In the genomic region with DNA sequence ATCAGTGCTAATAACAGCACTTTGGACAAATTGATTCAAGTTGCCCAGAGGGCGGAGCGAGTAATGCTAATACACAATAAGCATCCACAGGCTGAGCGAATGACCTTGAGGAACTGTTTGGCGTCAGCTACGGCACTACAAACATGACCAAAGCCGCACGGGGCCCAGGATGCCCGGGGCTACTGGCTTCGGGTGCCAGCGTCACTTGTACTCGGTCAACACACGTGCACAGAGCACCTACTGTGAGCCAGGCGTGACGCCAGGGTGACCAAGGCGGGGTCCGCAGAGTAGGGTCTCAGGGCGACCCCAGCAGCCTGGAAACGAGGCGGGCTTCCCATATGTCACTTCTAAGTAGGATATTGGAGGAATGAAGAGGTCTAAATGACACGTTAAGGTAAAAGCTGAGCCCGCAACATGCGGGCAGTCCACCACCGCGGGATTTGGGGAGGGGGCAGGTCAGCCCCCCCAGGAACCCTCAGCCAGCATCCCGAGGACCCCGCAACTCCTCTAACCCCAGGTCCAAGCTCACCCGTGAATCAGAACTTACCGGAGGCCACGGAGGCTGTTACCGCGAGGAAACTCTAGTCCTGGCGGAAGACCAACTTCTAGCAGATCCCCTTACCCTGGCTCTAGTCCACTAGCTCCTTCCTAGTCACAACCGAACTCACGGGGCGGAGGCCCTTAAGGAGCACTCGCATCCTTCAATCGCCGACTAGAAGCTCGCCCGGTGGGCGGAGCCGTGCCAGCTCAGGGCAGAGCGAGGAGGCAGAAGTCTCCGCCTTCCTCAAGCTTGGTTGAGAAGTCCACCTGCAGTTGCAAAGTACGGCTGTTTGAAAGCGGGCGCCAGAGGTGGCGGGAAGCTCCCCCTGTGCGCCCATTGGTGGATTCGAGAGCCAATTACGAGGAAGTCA, we compare ENCODE assay signal across 1 cellular context.
TF ChIP-seq lines count a peak whose summit lies in the region.

A gene with protein sequence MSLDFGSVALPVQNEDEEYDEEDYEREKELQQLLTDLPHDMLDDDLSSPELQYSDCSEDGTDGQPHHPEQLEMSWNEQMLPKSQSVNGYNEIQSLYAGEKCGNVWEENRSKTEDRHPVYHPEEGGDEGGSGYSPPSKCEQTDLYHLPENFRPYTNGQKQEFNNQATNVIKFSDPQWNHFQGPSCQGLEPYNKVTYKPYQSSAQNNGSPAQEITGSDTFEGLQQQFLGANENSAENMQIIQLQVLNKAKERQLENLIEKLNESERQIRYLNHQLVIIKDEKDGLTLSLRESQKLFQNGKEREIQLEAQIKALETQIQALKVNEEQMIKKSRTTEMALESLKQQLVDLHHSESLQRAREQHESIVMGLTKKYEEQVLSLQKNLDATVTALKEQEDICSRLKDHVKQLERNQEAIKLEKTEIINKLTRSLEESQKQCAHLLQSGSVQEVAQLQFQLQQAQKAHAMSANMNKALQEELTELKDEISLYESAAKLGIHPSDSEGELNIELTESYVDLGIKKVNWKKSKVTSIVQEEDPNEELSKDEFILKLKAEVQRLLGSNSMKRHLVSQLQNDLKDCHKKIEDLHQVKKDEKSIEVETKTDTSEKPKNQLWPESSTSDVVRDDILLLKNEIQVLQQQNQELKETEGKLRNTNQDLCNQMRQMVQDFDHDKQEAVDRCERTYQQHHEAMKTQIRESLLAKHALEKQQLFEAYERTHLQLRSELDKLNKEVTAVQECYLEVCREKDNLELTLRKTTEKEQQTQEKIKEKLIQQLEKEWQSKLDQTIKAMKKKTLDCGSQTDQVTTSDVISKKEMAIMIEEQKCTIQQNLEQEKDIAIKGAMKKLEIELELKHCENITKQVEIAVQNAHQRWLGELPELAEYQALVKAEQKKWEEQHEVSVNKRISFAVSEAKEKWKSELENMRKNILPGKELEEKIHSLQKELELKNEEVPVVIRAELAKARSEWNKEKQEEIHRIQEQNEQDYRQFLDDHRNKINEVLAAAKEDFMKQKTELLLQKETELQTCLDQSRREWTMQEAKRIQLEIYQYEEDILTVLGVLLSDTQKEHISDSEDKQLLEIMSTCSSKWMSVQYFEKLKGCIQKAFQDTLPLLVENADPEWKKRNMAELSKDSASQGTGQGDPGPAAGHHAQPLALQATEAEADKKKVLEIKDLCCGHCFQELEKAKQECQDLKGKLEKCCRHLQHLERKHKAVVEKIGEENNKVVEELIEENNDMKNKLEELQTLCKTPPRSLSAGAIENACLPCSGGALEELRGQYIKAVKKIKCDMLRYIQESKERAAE (N-terminal part only) (minus strand): TSS at position 656 of the 911 bp plus-strand sequence. CDS start 5,420 bp downstream, outside the sequence.

TF ChIP-seq in HepG2, 621 proteins besides CTCF, POLR2A, EP300 and RAD21 (continued from another document and continues in another):
- TF ChIP-seq, protein P1, sequence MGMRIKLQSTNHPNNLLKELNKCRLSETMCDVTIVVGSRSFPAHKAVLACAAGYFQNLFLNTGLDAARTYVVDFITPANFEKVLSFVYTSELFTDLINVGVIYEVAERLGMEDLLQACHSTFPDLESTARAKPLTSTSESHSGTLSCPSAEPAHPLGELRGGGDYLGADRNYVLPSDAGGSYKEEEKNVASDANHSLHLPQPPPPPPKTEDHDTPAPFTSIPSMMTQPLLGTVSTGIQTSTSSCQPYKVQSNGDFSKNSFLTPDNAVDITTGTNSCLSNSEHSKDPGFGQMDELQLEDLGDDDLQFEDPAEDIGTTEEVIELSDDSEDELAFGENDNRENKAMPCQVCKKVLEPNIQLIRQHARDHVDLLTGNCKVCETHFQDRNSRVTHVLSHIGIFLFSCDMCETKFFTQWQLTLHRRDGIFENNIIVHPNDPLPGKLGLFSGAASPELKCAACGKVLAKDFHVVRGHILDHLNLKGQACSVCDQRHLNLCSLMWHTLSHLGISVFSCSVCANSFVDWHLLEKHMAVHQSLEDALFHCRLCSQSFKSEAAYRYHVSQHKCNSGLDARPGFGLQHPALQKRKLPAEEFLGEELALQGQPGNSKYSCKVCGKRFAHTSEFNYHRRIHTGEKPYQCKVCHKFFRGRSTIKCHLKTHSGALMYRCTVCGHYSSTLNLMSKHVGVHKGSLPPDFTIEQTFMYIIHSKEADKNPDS (CRISPR knock-in tag; IDR thresholded peaks at IDR 0.05), result no peak
- TF ChIP-seq, protein P2, sequence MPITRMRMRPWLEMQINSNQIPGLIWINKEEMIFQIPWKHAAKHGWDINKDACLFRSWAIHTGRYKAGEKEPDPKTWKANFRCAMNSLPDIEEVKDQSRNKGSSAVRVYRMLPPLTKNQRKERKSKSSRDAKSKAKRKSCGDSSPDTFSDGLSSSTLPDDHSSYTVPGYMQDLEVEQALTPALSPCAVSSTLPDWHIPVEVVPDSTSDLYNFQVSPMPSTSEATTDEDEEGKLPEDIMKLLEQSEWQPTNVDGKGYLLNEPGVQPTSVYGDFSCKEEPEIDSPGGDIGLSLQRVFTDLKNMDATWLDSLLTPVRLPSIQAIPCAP (CRISPR knock-in tag; IDR thresholded peaks at IDR 0.05; ENCODE audit: low read depth), result no peak
- TF ChIP-seq HOXA7 (CRISPR knock-in tag; IDR thresholded peaks at IDR 0.05) (no peak), PHF20 (CRISPR knock-in tag; IDR thresholded peaks at IDR 0.05) (peak; percentile 87), ZNF274 (CRISPR knock-in tag; IDR thresholded peaks at IDR 0.05) (no peak), HNRNPL (IDR thresholded peaks at IDR 0.05; ENCODE audit: low read depth, low read length) (0 out of 2 replicates have a peak, but pooled peaks have one; percentile 34), ZNF44 (CRISPR knock-in tag; IDR thresholded peaks at IDR 0.05) (no peak), RFX3 (CRISPR knock-in tag; IDR thresholded peaks at IDR 0.05) (no peak), YEATS2 (CRISPR knock-in tag; IDR thresholded peaks at IDR 0.05; ENCODE audit: borderline replicate concordance) (peak; percentile 72), U2AF1 (optimal IDR thresholded peaks at IDR 0.05; ENCODE audit: low read depth, low read length) (no peak), NRL (CRISPR knock-in tag; IDR thresholded peaks at IDR 0.05; ENCODE audit: borderline replicate concordance) (peak; percentile 14; the same call in 1 of the 2 replicates), BHLHE40 (IDR thresholded peaks at IDR 0.05; ENCODE audit: low read length) (peak; percentile 42; the same call in 1 of the 2 replicates), ZNF777 (CRISPR knock-in tag; IDR thresholded peaks at IDR 0.05) (no peak), ZBTB21 (CRISPR knock-in tag; IDR thresholded peaks at IDR 0.05) (peak; percentile 66; the same call in 1 of the 2 replicates), ZZZ3 (CRISPR knock-in tag; IDR thresholded peaks at IDR 0.05; ENCODE audit: borderline replicate concordance) (no peak), RARG (CRISPR knock-in tag; IDR thresholded peaks at IDR 0.05; ENCODE audit: low read depth) (no peak), ZNF333 (CRISPR knock-in tag; IDR thresholded peaks at IDR 0.05; ENCODE audit: borderline replicate concordance) (no peak), ZNF709 (CRISPR knock-in tag; IDR thresholded peaks at IDR 0.05) (no peak), ZNF7 (CRISPR knock-in tag; IDR thresholded peaks at IDR 0.05) (no peak), NAIF1 (CRISPR knock-in tag; IDR thresholded peaks at IDR 0.05; ENCODE audit: borderline replicate concordance) (peak; percentile 70; the same call in 1 of the 2 replicates), ZNF326 (CRISPR knock-in tag; IDR thresholded peaks at IDR 0.05; ENCODE audit: borderline replicate concordance) (no peak), NBN (conservative IDR thresholded peaks at IDR 0.05) (no peak), ZIK1 (CRISPR knock-in tag; IDR thresholded peaks at IDR 0.05; ENCODE audit: borderline replicate concordance, low read depth) (no peak), ATF7-NPFF (CRISPR knock-in tag; IDR thresholded peaks at IDR 0.05; ENCODE audit: low read depth) (peak; percentile 56; the same call in 1 of the 2 replicates), NCOR1 (IDR thresholded peaks at IDR 0.05; ENCODE audit: borderline replicate concordance, low read length) (peak; percentile 45; the same call in 1 of the 2 replicates), ZNF773 (CRISPR knock-in tag; IDR thresholded peaks at IDR 0.05; ENCODE audit: borderline replicate concordance) (no peak), ZNF75D (CRISPR knock-in tag; IDR thresholded peaks at IDR 0.05; ENCODE audit: borderline replicate concordance) (no peak), ZNF569 (CRISPR knock-in tag; IDR thresholded peaks at IDR 0.05; ENCODE audit: borderline replicate concordance) (no peak)
- TF ChIP-seq, protein P3, sequence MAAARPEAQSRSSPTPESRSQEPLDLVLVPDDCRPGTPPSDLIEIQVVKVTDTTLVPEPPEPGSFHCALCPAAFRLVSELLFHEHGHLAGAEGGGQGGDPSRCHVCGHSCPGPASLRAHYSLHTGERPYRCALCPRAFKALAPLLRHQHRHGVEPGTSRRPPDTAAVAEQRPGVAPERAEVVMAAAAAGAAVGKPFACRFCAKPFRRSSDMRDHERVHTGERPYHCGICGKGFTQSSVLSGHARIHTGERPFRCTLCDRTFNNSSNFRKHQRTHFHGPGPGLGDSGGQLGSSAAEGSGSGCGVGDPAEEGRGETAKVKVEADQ (CRISPR knock-in tag; IDR thresholded peaks at IDR 0.05; ENCODE audit: borderline replicate concordance), result no peak
- TF ChIP-seq, protein P4, sequence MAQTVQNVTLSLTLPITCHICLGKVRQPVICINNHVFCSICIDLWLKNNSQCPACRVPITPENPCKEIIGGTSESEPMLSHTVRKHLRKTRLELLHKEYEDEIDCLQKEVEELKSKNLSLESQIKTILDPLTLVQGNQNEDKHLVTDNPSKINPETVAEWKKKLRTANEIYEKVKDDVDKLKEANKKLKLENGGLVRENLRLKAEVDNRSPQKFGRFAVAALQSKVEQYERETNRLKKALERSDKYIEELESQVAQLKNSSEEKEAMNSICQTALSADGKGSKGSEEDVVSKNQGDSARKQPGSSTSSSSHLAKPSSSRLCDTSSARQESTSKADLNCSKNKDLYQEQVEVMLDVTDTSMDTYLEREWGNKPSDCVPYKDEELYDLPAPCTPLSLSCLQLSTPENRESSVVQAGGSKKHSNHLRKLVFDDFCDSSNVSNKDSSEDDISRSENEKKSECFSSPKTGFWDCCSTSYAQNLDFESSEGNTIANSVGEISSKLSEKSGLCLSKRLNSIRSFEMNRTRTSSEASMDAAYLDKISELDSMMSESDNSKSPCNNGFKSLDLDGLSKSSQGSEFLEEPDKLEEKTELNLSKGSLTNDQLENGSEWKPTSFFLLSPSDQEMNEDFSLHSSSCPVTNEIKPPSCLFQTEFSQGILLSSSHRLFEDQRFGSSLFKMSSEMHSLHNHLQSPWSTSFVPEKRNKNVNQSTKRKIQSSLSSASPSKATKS (CRISPR knock-in tag; IDR thresholded peaks at IDR 0.05), result no peak
- TF ChIP-seq, protein P5, sequence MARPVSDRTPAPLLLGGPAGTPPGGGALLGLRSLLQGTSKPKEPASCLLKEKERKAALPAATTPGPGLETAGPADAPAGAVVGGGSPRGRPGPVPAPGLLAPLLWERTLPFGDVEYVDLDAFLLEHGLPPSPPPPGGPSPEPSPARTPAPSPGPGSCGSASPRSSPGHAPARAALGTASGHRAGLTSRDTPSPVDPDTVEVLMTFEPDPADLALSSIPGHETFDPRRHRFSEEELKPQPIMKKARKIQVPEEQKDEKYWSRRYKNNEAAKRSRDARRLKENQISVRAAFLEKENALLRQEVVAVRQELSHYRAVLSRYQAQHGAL (CRISPR knock-in tag; IDR thresholded peaks at IDR 0.05; ENCODE audit: not compliant biosample characterization), result no peak
- TF ChIP-seq, protein P6, sequence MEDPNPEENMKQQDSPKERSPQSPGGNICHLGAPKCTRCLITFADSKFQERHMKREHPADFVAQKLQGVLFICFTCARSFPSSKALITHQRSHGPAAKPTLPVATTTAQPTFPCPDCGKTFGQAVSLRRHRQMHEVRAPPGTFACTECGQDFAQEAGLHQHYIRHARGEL (CRISPR knock-in tag; IDR thresholded peaks at IDR 0.05), result no peak
- TF ChIP-seq, protein P7, sequence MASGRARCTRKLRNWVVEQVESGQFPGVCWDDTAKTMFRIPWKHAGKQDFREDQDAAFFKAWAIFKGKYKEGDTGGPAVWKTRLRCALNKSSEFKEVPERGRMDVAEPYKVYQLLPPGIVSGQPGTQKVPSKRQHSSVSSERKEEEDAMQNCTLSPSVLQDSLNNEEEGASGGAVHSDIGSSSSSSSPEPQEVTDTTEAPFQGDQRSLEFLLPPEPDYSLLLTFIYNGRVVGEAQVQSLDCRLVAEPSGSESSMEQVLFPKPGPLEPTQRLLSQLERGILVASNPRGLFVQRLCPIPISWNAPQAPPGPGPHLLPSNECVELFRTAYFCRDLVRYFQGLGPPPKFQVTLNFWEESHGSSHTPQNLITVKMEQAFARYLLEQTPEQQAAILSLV (CRISPR knock-in tag; IDR thresholded peaks at IDR 0.05; ENCODE audit: borderline replicate concordance), result peak; percentile 19; the same call in 1 of the 2 replicates
- TF ChIP-seq, protein P8, sequence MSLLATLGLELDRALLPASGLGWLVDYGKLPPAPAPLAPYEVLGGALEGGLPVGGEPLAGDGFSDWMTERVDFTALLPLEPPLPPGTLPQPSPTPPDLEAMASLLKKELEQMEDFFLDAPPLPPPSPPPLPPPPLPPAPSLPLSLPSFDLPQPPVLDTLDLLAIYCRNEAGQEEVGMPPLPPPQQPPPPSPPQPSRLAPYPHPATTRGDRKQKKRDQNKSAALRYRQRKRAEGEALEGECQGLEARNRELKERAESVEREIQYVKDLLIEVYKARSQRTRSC (CRISPR knock-in tag; IDR thresholded peaks at IDR 0.05; ENCODE audit: low read depth), result no peak
- TF ChIP-seq, protein P9, sequence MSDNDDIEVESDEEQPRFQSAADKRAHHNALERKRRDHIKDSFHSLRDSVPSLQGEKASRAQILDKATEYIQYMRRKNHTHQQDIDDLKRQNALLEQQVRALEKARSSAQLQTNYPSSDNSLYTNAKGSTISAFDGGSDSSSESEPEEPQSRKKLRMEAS (IDR thresholded peaks at IDR 0.05), result peak; percentile 72
- TF ChIP-seq, protein P10, sequence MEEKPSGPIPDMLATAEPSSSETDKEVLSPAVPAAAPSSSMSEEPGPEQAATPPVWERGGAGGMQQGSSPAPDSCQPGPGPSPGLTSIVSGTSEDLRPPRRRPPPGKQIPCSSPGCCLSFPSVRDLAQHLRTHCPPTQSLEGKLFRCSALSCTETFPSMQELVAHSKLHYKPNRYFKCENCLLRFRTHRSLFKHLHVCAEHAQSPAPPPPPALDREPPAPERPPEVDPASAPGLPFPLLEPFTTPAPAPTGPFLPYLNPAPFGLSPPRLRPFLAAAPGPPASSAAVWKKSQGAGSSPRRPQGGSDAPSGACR (CRISPR knock-in tag; IDR thresholded peaks at IDR 0.05), result no peak
